In the genomic region with DNA sequence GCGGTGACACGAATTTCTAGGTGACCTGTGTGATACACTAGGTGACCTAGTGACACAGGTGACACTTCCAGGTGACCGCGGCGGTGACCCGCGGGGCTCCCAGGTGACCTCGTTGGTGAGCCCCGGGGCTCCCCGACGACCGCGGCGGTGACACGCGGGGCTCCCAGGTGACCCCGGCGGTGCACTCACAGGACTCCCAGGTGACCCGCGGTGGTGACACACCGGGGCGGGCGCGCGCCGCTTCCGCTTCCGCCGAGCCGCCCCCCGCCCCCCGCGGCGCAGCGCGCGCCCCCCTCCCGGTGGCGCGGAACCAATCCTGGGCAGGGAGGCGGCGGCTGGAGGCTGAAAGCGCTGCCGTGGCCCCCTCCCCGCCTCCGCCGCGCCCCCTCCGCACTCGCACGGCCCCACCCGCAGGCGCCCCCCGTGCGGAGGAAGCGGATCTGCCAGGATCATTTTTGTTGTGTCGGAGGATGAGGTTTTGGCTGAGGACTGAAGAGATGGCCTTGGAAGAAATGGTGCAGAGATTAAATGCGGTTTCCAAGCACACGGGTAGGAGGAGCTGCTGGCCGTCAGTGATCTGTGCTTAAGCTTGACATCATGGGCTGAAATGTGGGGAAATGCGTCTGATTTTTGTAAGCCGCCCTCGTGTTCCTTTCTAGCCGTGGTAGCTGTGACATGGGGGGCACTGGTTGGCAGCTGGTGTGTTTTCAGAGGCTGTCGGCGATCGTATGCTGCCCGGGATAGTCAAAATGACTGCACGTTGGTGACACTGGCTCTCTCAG, we compare ENCODE assay signal across 8 cellular contexts. TPM values are rescaled to one million over a fixed set of nuclear protein-coding genes. Genes with fewer than 3 reads are reported as not detected.
DNase-seq lines count a peak whose midpoint lies in the region; ATAC-seq and TF ChIP-seq lines count a peak whose summit lies in the region.

A gene with protein sequence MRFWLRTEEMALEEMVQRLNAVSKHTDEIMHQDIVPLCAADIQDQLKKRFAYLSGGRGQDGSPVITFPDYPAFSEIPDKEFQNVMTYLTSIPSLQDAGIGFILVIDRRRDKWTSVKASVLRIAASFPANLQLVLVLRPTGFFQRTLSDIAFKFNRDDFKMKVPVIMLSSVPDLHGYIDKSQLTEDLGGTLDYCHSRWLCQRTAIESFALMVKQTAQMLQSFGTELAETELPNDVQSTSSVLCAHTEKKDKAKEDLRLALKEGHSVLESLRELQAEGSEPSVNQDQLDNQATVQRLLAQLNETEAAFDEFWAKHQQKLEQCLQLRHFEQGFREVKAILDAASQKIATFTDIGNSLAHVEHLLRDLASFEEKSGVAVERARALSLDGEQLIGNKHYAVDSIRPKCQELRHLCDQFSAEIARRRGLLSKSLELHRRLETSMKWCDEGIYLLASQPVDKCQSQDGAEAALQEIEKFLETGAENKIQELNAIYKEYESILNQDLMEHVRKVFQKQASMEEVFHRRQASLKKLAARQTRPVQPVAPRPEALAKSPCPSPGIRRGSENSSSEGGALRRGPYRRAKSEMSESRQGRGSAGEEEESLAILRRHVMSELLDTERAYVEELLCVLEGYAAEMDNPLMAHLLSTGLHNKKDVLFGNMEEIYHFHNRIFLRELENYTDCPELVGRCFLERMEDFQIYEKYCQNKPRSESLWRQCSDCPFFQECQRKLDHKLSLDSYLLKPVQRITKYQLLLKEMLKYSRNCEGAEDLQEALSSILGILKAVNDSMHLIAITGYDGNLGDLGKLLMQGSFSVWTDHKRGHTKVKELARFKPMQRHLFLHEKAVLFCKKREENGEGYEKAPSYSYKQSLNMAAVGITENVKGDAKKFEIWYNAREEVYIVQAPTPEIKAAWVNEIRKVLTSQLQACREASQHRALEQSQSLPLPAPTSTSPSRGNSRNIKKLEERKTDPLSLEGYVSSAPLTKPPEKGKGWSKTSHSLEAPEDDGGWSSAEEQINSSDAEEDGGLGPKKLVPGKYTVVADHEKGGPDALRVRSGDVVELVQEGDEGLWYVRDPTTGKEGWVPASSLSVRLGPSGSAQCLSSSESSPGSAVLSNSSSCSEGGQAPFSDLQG (plus strand): TSS at position 305 of the 782 bp plus-strand sequence. CDS start 166 bp downstream, at position 471.

- peak within 1 kb of the TSS; percentile 43 to 54 for H3K9ac ChIP-seq in duodenal mucosa (ENCODE audit: low read depth in 1 of 2, low read length in 2 of 2)

- no peak for TF ChIP-seq CTCF in lung (IDR thresholded peaks at IDR 0.05; ENCODE audit: control extremely low read depth, extremely low read depth)

- no peak within 1 kb of the TSS for H3K27ac ChIP-seq in duodenal mucosa (ENCODE audit: low read depth, low read length)
- H3K27ac ChIP-seq in lung (ENCODE audit: low read depth in 1 of 2, low read length in 1 of 2) = peak within 1 kb of the TSS; percentile 66 to 82

- H3K27me3 ChIP-seq in duodenal mucosa (ENCODE audit: control insufficient read depth in 1 of 2, insufficient read depth in 2 of 2, low read length in 2 of 2) = peaks cover 0 to 13% of the 10 kb centered on the region in 2 donors
- H3K27me3 ChIP-seq in lung (ENCODE audit: control insufficient read depth, insufficient read depth) = no peaks in the 10 kb centered on the region

- H3K4me1 ChIP-seq in duodenal mucosa (ENCODE audit: control insufficient read depth in 1 of 2, insufficient read depth in 2 of 2, low read length in 2 of 2) (peaks cover 7 to 17% of the 10 kb centered on the region in 2 donors), lung (ENCODE audit: control insufficient read depth in 2 of 2, insufficient read depth in 2 of 2, low read length in 2 of 2) (peaks cover 0 to 13% of the 10 kb centered on the region in 2 donors)

- H3K9me3 ChIP-seq in duodenal mucosa (ENCODE audit: control insufficient read depth in 1 of 2, low read length in 2 of 2) (no peaks in the 10 kb centered on the region), lung (ENCODE audit: control insufficient read depth in 2 of 2, insufficient read depth in 1 of 2, low read length in 1 of 2) (peaks cover 0 to 2% of the 10 kb centered on the region in 2 donors)

- DNase-seq in ELR (ENCODE audit: low read depth) (peak; percentile 32), NCI-H146 treated with DMSO at 0.1 percent for 48 hours (lab: John Stamatoyannopoulos, UW; ENCODE audit: unreplicated experiment) (peak; percentile 75), lung (ENCODE audit: low spot score) (peak; percentile 41)
- DNase-seq in activated CD4-positive, alpha-beta T cell treated with anti-CD3 and anti-CD28 coated beads, Interleukin-2, amount 50 U/mL, for 1 hour = peak; percentile 63
- peak; percentile 15 to 55 (median 36) for DNase-seq in stimulated activated CD4-positive, alpha-beta T cell treated with anti-CD3 and anti-CD28 coated beads, TNF-alpha, amount 100 ng/mL, for 24 hours (ENCODE audit: low read depth in 3 of 3)

- H3K4me3 ChIP-seq in duodenal mucosa (ENCODE audit: low read depth in 1 of 2, low read length in 2 of 2) = peak within 1 kb of the TSS; percentile 69 to 72
- H3K4me3 ChIP-seq in lung = peak within 1 kb of the TSS; percentile 35

- 0 to 1% methylated on average over 29 to 69 of the region's 69 CpGs for WGBS in lung, 2 donors

- peak; percentile 81 for ATAC-seq in lung (ENCODE audit: insufficient read depth, low FRiP score)
- no peak for ATAC-seq in HG03521 (IDR thresholded peaks at IDR 0.05; ENCODE audit: unreplicated experiment)
- no peak for ATAC-seq in HG03432 (IDR thresholded peaks at IDR 0.05; ENCODE audit: unreplicated experiment)

- H3K36me3 ChIP-seq in duodenal mucosa (ENCODE audit: control insufficient read depth in 1 of 2, insufficient read depth in 2 of 2, low read length in 2 of 2) (no peaks in the 10 kb centered on the region), lung (ENCODE audit: control insufficient read depth in 2 of 2, insufficient read depth in 2 of 2, low read length in 2 of 2) (no peaks in the 10 kb centered on the region)

RNA-seq across cellular contexts. Expression of the gene that starts here (rescaled TPM):
- 10 to 100 TPM; 33.3 to 78.7 TPM for total RNA-seq in lung
- polyA plus RNA-seq in lung = 10 to 100 TPM; 21.0 to 38.5 TPM
